In the genomic region with DNA sequence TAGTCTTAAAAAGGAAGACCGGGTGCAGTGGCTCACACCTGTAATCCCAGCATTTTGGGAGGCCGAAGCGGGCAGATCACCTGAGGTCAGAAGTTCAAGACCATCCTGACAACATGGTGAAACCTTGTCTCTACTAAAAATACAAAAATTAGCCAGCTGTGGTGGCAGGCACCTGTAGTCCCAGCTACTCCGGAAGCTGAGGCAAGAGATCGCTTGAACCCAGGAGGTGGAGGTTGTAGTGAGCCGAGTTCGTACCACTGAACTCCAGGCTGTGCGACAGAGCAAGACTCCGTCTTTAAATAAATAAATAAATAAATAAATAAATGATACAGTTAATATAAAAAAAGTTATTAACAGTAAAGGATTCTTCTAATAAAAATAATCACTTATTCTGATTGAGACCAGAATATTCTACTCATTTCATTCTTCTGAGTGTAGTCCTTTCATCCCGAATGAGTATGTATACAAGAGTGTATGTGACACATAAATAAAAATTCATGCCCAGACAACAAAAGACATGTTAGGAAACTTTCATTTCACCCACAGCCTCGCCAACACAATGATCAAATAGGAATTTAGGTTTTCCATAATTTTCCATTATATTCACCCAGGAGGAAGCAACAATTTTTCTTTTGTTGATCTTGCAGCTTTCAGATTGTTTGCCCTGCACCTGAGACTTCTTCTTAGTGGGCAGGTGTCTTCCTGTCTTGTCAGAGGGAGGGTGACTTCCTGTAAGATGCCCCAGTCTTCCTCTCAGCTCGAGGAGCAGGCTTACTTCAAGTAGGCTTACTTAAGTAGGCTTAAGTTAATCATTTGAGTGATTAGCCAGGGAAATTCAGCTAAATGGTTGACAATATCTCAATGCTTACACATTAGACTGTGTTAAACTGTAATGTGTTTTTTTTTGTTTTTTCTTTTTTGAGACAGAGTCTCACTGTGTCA, we compare ENCODE assay signal across 1 cellular context.
TF ChIP-seq lines count a peak whose summit lies in the region.

No MANE protein-coding gene starts in this region.

TF ChIP-seq in H1, 55 proteins besides CTCF, POLR2A, EP300 and RAD21 (continued from another document):
- TF ChIP-seq BRCA1 (IDR thresholded peaks at IDR 0.05; ENCODE audit: low read depth, low read length) (no peak), FOSL1 (IDR thresholded peaks at IDR 0.05; ENCODE audit: insufficient read depth, low read depth, low read length) (no peak)
